Comparison of ENCODE assay signal across 16 cellular contexts in genomic region chr12:95178136-95178535, GRCh38. TPM values are rescaled to one million over a fixed set of nuclear protein-coding genes. Genes with fewer than 3 reads are reported as not detected.
DNase-seq lines count a peak whose midpoint lies in the region; TF ChIP-seq lines count a peak whose summit lies in the region.
"Had no signal": no experiment of that assay in that cellular context is flagged by ENCODE, and none has a peak within 500 bp of the region (broad histone marks: within the 10 kb centered on the region; RNA-seq: fewer than 3 reads in every experiment).

No MANE protein-coding gene starts in this region.

- H3K27ac ChIP-seq in mammary epithelial cell (ENCODE audit: insufficient read depth, low read depth, low read length) (no peak overlapping the region), trophoblast cell (ENCODE audit: low read depth, low read length) (peak overlapping the region; percentile 58), tibial nerve (no peak overlapping the region)
- H3K27ac ChIP-seq: KMS-11 had no signal

- dilution Hi-C loops in mammary epithelial cell (cut with HindIII; ENCODE audit: low sequenced_read_pairs) = no loop called here

- intact Hi-C loops in mammary epithelial cell (cut with micrococcal nuclease) = no loop called here

- H2BK12ac ChIP-seq in trophoblast cell (ENCODE audit: low read length) = no peak overlapping the region

- H3K9me3 ChIP-seq in mammary epithelial cell (replicated peaks; ENCODE audit: insufficient read depth, low read length) (no peaks in the 10 kb centered on the region), trophoblast cell (ENCODE audit: insufficient read depth, low read depth, low read length) (no peaks in the 10 kb centered on the region), tibial nerve (no peaks in the 10 kb centered on the region)

- no TSS peak for BruUV-seq in mammary epithelial cell (replicated peaks; lab: Mats Ljungman, UMichigan)

- H2BK120ac ChIP-seq in trophoblast cell (ENCODE audit: insufficient read depth, low read length, poor library complexity) = no peak overlapping the region

- no peaks in the 10 kb centered on the region for H4K20me1 ChIP-seq in mammary epithelial cell (ENCODE audit: insufficient read depth, low read length)

- H3K4me3 Mint-ChIP-seq in endothelial cell (ENCODE audit: unreplicated experiment) = no peak overlapping the region
- H3K4me3 Mint-ChIP-seq: B cell; CD4-positive, alpha-beta T cell; GM23338; IgD-negative memory B cell had no signal

- in situ Hi-C loops in T47D (cut with HindIII; ENCODE audit: low pct_unique_long_range_greater_than_20kb, low sequenced_read_pairs) = no loop called here
- in situ Hi-C loops in mammary epithelial cell (cut with MboI; ENCODE audit: low sequenced_read_pairs in 2 of 2) = no loop called here

- peak; percentile 33 to 89 for DNase-seq in T47D (ENCODE audit: low read depth in 1 of 2, low spot score in 1 of 2)
- no peak for DNase-seq in mammary epithelial cell
- no peak for DNase-seq in endothelial cell (ENCODE audit: low spot score)
- peak; percentile 86 to 97 for DNase-seq in trophoblast cell
- DNase-seq in tibial nerve (ENCODE audit: low spot score in 2 of 2) = no peak
- no peak for DNase-seq in cerebellum (ENCODE audit: low spot score)
- no peak for DNase-seq in T-helper 9 cell
- DNase-seq: C1 segment of cervical spinal cord; CD4-positive, alpha-beta T cell; DMS153; H7 had no signal

- H3K27me3 ChIP-seq in mammary epithelial cell (ENCODE audit: insufficient read depth, low read length) (no peaks in the 10 kb centered on the region), trophoblast cell (ENCODE audit: insufficient read depth, low read length) (no peaks in the 10 kb centered on the region), tibial nerve (no peaks in the 10 kb centered on the region)

- H3K36me3 ChIP-seq in mammary epithelial cell (ENCODE audit: insufficient read depth, low read length) (peaks cover 3% of the 10 kb centered on the region), trophoblast cell (ENCODE audit: control insufficient read depth in 1 of 2, insufficient read depth in 2 of 2, low read length in 2 of 2) (peaks cover 1 to 3% of the 10 kb centered on the region in 2 experiments), tibial nerve (no peaks in the 10 kb centered on the region)

- no peak for TF ChIP-seq POLR2A in tibial nerve (IDR thresholded peaks at IDR 0.05)

- no peak overlapping the region for H3K14ac ChIP-seq in trophoblast cell (ENCODE audit: low read length)

- peaks cover 25% of the 10 kb centered on the region for H3K4me1 Mint-ChIP-seq in endothelial cell (ENCODE audit: unreplicated experiment)
- H3K4me1 Mint-ChIP-seq: B cell had no signal

- peak overlapping the region; percentile 14 for H4K91ac ChIP-seq in trophoblast cell (ENCODE audit: low read depth, low read length)

- no peak overlapping the region for H3K23ac ChIP-seq in trophoblast cell (ENCODE audit: low read length)

- H3K36me3 Mint-ChIP-seq in endothelial cell (ENCODE audit: low read depth, unreplicated experiment) = no peaks in the 10 kb centered on the region
- H3K36me3 Mint-ChIP-seq: IgD-negative memory B cell had no signal

- peaks cover 14% of the 10 kb centered on the region for H3K79me1 ChIP-seq in trophoblast cell (ENCODE audit: low read length)

- no peak overlapping the region for H4K12ac ChIP-seq in trophoblast cell (ENCODE audit: low read depth, low read length)

- TF ChIP-seq CTCF in mammary epithelial cell (conservative IDR thresholded peaks at IDR 0.05 in 1 of 2, IDR thresholded peaks at IDR 0.05 in 1 of 2; ENCODE audit: extremely low read depth in 1 of 2, insufficient read depth in 1 of 2, low read depth in 1 of 2, low read length in 2 of 2) (no peak), endothelial cell (IDR thresholded peaks at IDR 0.05; ENCODE audit: unreplicated experiment) (no peak), tibial nerve (IDR thresholded peaks at IDR 0.05) (no peak)

- H3K9ac ChIP-seq in mammary epithelial cell (ENCODE audit: insufficient read depth, low read length) (no peak overlapping the region), trophoblast cell (ENCODE audit: low read length) (no peak overlapping the region)
- H3K9ac ChIP-seq: KMS-11 had no signal

- H3K27me3 Mint-ChIP-seq in endothelial cell (ENCODE audit: unreplicated experiment) = no peaks in the 10 kb centered on the region
- H3K27me3 Mint-ChIP-seq: B cell; CD4-positive, alpha-beta T cell; IgD-negative memory B cell had no signal

- H3K4me1 ChIP-seq in mammary epithelial cell (ENCODE audit: insufficient read depth, low read length) (peaks cover 22% of the 10 kb centered on the region), trophoblast cell (ENCODE audit: control insufficient read depth in 1 of 2, insufficient read depth in 2 of 2, low read length in 2 of 2) (peaks cover 9 to 22% of the 10 kb centered on the region in 2 experiments), tibial nerve (peaks cover 0 to 12% (median 0%) of the 10 kb centered on the region in 4 donors)

- WGBS in mammary epithelial cell (ENCODE audit: low coverage, missing lambda C conversion rate) = 94% methylated on average over 4 of the region's 4 CpGs
- WGBS in trophoblast cell (ENCODE audit: extremely low coverage, insufficient coverage, insufficient read length) = no CpG with 5 or more reads among the region's 4 CpGs
- WGBS in tibial nerve, 2 donors = 72 to 94% methylated on average over 4 of the region's 4 CpGs

- no peak overlapping the region for H2AFZ ChIP-seq in mammary epithelial cell (ENCODE audit: low read depth, low read length)
- no peak overlapping the region for H2AFZ ChIP-seq in trophoblast cell (ENCODE audit: insufficient read depth, low read length, poor library complexity)
- H2AFZ ChIP-seq: GM23338 had no signal

- H2AK5ac ChIP-seq in trophoblast cell (ENCODE audit: low read length) = no peak overlapping the region

- no peak overlapping the region for H3K18ac ChIP-seq in trophoblast cell (ENCODE audit: low read length)

- no peaks in the 10 kb centered on the region for H3K9me3 Mint-ChIP-seq in endothelial cell (ENCODE audit: unreplicated experiment)
- H3K9me3 Mint-ChIP-seq: CD4-positive, alpha-beta T cell; GM23338; IgD-negative memory B cell had no signal

- CTCF ChIA-PET in mammary epithelial cell (lab: Charles Lee; ENCODE audit: low non-redundant PET) = no interaction called here

- H3K4me2 ChIP-seq in mammary epithelial cell (ENCODE audit: insufficient read depth, low read depth, low read length) (no peak overlapping the region), trophoblast cell (ENCODE audit: low read length) (peak overlapping the region; percentile 5)
- H3K4me2 ChIP-seq: GM23338, KMS-11 had no signal

- H3K4me3 ChIP-seq in mammary epithelial cell (replicated peaks in 1 of 3; ENCODE audit: insufficient read depth in 1 of 3, low read depth in 2 of 3, low read length in 3 of 3) = no peak overlapping the region
- no peak overlapping the region for H3K4me3 ChIP-seq in trophoblast cell (ENCODE audit: low read depth, low read length)
- no peak overlapping the region for H3K4me3 ChIP-seq in tibial nerve
- H3K4me3 ChIP-seq: GM12878, GM23338 had no signal

- H3K27ac Mint-ChIP-seq in endothelial cell (ENCODE audit: unreplicated experiment) = peak overlapping the region; percentile 36
- H3K27ac Mint-ChIP-seq: B cell; CD4-positive, alpha-beta T cell; GM23338; IgD-negative memory B cell had no signal

- H3K4ac ChIP-seq in trophoblast cell (ENCODE audit: low read depth, low read length) = no peak overlapping the region

- TF ChIP-seq EP300 in tibial nerve (IDR thresholded peaks at IDR 0.05) = no peak

- peaks cover 74% of the 10 kb centered on the region for H3K79me2 ChIP-seq in mammary epithelial cell (ENCODE audit: insufficient read depth, low read length)
- peaks cover under 1% of the 10 kb centered on the region for H3K79me2 ChIP-seq in trophoblast cell (ENCODE audit: control insufficient read depth, insufficient read depth, low read length, poor library complexity)

- no peak overlapping the region for H4K8ac ChIP-seq in trophoblast cell (ENCODE audit: low read depth, low read length)

- H2BK5ac ChIP-seq in trophoblast cell (ENCODE audit: low read depth, low read length, poor library complexity) = no peak overlapping the region

RNA-seq across cellular contexts. Expression of gene FGD6, which starts 39.1 kb away (rescaled TPM):
- total RNA-seq in mammary epithelial cell = 10 to 100 TPM; 39.3 to 55.6 TPM
- 16.4 TPM for polyA plus RNA-seq in mammary epithelial cell
- polyA minus RNA-seq in mammary epithelial cell = 46.3 TPM
- 35.4 TPM for total RNA-seq in endothelial cell (ENCODE audit: unreplicated experiment)
- polyA plus RNA-seq in trophoblast cell (2013) = 36.2 and 36.3 TPM in 2 replicates
- 10 to 100 TPM in 3 of 4 donors, 1 to 10 TPM in 1; 9.2 to 13.4 (median 11.7) TPM for total RNA-seq in tibial nerve
- 30.0 TPM for total RNA-seq in cerebellum

RNA-seq across cellular contexts. Expression of gene VEZT, which starts 39.5 kb away (rescaled TPM):
- total RNA-seq in mammary epithelial cell = 100 to 1,000 TPM; 113 to 133 TPM
- polyA plus RNA-seq in mammary epithelial cell = 66.2 TPM
- polyA minus RNA-seq in mammary epithelial cell = 73.7 TPM
- 89.9 TPM for total RNA-seq in endothelial cell (ENCODE audit: unreplicated experiment)
- 72.0 and 72.3 TPM in 2 replicates for polyA plus RNA-seq in trophoblast cell (2013)
- total RNA-seq in tibial nerve = 100 to 1,000 TPM in 1 of 4 donors, 10 to 100 TPM in 3; 60.5 to 110 (median 73.5) TPM
- 236 TPM for total RNA-seq in cerebellum

Comparison
In these comparisons a context has a peak if more than half of its experiments do, and no peak if none do; other contexts are left out.
1. DNase-seq: peak in T47D (2 of 2) and trophoblast cell (2 of 2); none in mammary epithelial cell (single experiment), endothelial cell (single experiment), tibial nerve (0 of 2), cerebellum (single experiment) and T-helper 9 cell (single experiment).